Comparison of ENCODE assay signal across 8 cellular contexts in genomic region chr10:88991900-88992237, GRCh38. TPM values are rescaled to one million over a fixed set of nuclear protein-coding genes. Genes with fewer than 3 reads are reported as not detected.
DNase-seq lines count a peak whose midpoint lies in the region; ATAC-seq and TF ChIP-seq lines count a peak whose summit lies in the region.

No MANE protein-coding gene starts in this region.

- peaks cover 0 to 3% of the 10 kb centered on the region in 2 donors for H3K36me3 Mint-ChIP-seq in CD14-positive monocyte
- H3K36me3 Mint-ChIP-seq in IgD-negative memory B cell = peaks cover 2% of the 10 kb centered on the region

- peak overlapping the region in 3 of 4 donors; percentile 78 to 88 (median 87) for H3K27ac ChIP-seq in body of pancreas
- no peak overlapping the region for H3K27ac ChIP-seq in mesodermal cell (ENCODE audit: low read depth, low read length, severe bottlenecking)

- no peaks in the 10 kb centered on the region for H3K9me3 Mint-ChIP-seq in CD14-positive monocyte
- no peaks in the 10 kb centered on the region for H3K9me3 Mint-ChIP-seq in IgD-negative memory B cell

- WGBS in body of pancreas, 2 donors = 11 to 21% methylated on average over 6 of the region's 6 CpGs
- WGBS in mesodermal cell (ENCODE audit: insufficient coverage in 2 of 2), 2 experiments = 0 to 23% methylated on average over 1 to 2 of the region's 6 CpGs

- TF ChIP-seq CTCF in CD14-positive monocyte (IDR thresholded peaks at IDR 0.05) (no peak), body of pancreas (IDR thresholded peaks at IDR 0.05) (no peak)

- DNase-seq in CD14-positive monocyte (ENCODE audit: low spot score) (no peak), body of pancreas (no peak), AG20443 (ENCODE audit: low spot score) (no peak), DMS153 (lab: John Stamatoyannopoulos, UW) (no peak)

- H3K4me1 ChIP-seq in body of pancreas = peaks cover 16% of the 10 kb centered on the region
- peaks cover 9% of the 10 kb centered on the region for H3K4me1 ChIP-seq in mesodermal cell (ENCODE audit: control insufficient read depth, insufficient read depth, low read length, poor library complexity, severe bottlenecking)

- H3K27me3 ChIP-seq in body of pancreas = no peaks in the 10 kb centered on the region

- H3K4me1 Mint-ChIP-seq in CD14-positive monocyte (peaks cover 74% of the 10 kb centered on the region), IgD-negative memory B cell (peaks cover 39 to 58% (median 49%) of the 10 kb centered on the region in 3 donors)

- TF ChIP-seq POLR2A in body of pancreas (IDR thresholded peaks at IDR 0.05) = no peak

- no peaks in the 10 kb centered on the region for H3K27me3 Mint-ChIP-seq in CD14-positive monocyte (ENCODE audit: low read depth in 3 of 3)
- no peaks in the 10 kb centered on the region for H3K27me3 Mint-ChIP-seq in IgD-negative memory B cell

- intact Hi-C loops in CD14-positive monocyte (cut with micrococcal nuclease) (loop anchor here in 1 of 2 donors (5.0 kb wide), 3 partner anchors 40 to 140 kb away; partner anchors contain the start of gene ANKRD22), body of pancreas (cut with DNase I) (no loop called here)

- peak overlapping the region; percentile 65 to 81 for H3K4me3 ChIP-seq in body of pancreas
- H3K4me3 ChIP-seq in mesodermal cell (ENCODE audit: extremely low read depth, insufficient read depth, low read length, poor library complexity, severe bottlenecking) = peak overlapping the region; percentile 88

- ATAC-seq in body of pancreas (no peak), GM18517 (IDR thresholded peaks at IDR 0.05; ENCODE audit: unreplicated experiment) (no peak), HG03108 (IDR thresholded peaks at IDR 0.05; ENCODE audit: unreplicated experiment) (no peak)

- peak overlapping the region; percentile 99 for H3K4me3 Mint-ChIP-seq in CD14-positive monocyte
- peak overlapping the region; percentile 93 to 100 (median 98) for H3K4me3 Mint-ChIP-seq in IgD-negative memory B cell

- H3K36me3 ChIP-seq in body of pancreas (replicated peaks in 1 of 2; ENCODE audit: insufficient read depth in 1 of 2, low read depth in 2 of 2) = no peaks in the 10 kb centered on the region
- no peaks in the 10 kb centered on the region for H3K36me3 ChIP-seq in mesodermal cell (ENCODE audit: control insufficient read depth, insufficient read depth, low read length)

- H3K9me3 ChIP-seq in body of pancreas (no peaks in the 10 kb centered on the region), mesodermal cell (ENCODE audit: control insufficient read depth, low read length) (no peaks in the 10 kb centered on the region)

- H3K27ac Mint-ChIP-seq in CD14-positive monocyte = peak overlapping the region; percentile 94 to 99 (median 99)
- peak overlapping the region; percentile 84 to 96 (median 95) for H3K27ac Mint-ChIP-seq in IgD-negative memory B cell

RNA-seq across cellular contexts. Expression of gene FAS, which starts 1.3 kb away (rescaled TPM):
- 10 to 100 TPM; 27.9 to 28.9 TPM for polyA plus RNA-seq in CD14-positive monocyte
- polyA plus RNA-seq in IgD-negative memory B cell = 11.1 TPM
- total RNA-seq in body of pancreas = 10 to 100 TPM; 13.7 to 22.1 TPM
- polyA plus RNA-seq in mesodermal cell (2013, experiment 1 of 2) = 10.2 TPM
- polyA plus RNA-seq in mesodermal cell (2013, experiment 2 of 2) = 8.8 TPM

RNA-seq across cellular contexts. Expression of gene ACTA2, which starts 39.3 kb away (rescaled TPM):
- polyA plus RNA-seq in CD14-positive monocyte = 10 to 100 TPM in 1 of 2 donors, 1 to 10 TPM in 1; 6.8 to 12.3 TPM
- 9.4 TPM for polyA plus RNA-seq in IgD-negative memory B cell
- total RNA-seq in body of pancreas = 100 to 1,000 TPM in 1 of 2 donors, 10 to 100 TPM in 1; 41.5 to 136 TPM
- 247 TPM for polyA plus RNA-seq in mesodermal cell (2013, experiment 1 of 2)
- polyA plus RNA-seq in mesodermal cell (2013, experiment 2 of 2) = 188 TPM
